Comparison of ENCODE assay signal across 12 cellular contexts in the genomic region with DNA sequence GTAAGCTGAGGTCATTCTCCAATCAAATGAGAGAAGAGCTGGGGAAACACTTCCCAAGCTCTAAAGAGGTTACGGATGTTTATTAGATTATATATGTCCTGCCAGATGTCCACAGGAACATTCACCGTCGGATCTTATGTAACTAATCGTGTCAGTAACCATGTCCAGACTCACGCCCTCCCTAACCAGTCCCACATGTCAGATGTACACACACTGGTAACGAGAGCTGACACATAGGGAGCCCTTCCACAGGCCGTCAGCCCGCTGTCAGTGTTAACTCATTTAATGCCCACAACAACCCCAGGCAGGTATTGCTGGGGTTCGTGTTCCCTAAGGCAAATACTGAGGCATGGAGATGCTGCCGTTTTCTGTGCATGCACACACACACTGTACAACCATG.
"Had no signal": no experiment of that assay in that cellular context is flagged by ENCODE, and none has a peak within 500 bp of the region (broad histone marks: within the 10 kb centered on the region; RNA-seq: fewer than 3 reads in every experiment).

No MANE protein-coding gene starts in this region.

- ATAC-seq: sciatic nerve, upper lobe of right lung had no signal

- H3K4me1 ChIP-seq: spleen, upper lobe of right lung had no signal

- H3K9me3 ChIP-seq: spleen, thoracic aorta, upper lobe of right lung had no signal

- H3K4me3 ChIP-seq: cardiac muscle cell, spleen, thoracic aorta, upper lobe of right lung had no signal

- H3K27me3 ChIP-seq: cardiac muscle cell had no signal

- H3K36me3 ChIP-seq: cardiac muscle cell, spleen, thoracic aorta, upper lobe of right lung had no signal

- DNase-seq: activated CD4-positive, CD25-positive, alpha-beta regulatory T cell treated with anti-CD3 and anti-CD28 coated beads, Interleukin-2, amount 50 U/mL, for 72 hours; hippocampal formation; nephron progenitor cell; occipital lobe; stimulated activated CD4-positive, alpha-beta T cell treated with anti-CD3 and anti-CD28 coated beads, Interleukin-1b, Interleukin-23, amount 100 ng/mL, for 48 hours; T-helper 1 cell; T1000; upper lobe of right lung had no signal

- H3K27ac ChIP-seq: cardiac muscle cell, spleen, thoracic aorta, upper lobe of right lung had no signal
